Comparison of ENCODE assay signal across 1 cellular context in the genomic region with DNA sequence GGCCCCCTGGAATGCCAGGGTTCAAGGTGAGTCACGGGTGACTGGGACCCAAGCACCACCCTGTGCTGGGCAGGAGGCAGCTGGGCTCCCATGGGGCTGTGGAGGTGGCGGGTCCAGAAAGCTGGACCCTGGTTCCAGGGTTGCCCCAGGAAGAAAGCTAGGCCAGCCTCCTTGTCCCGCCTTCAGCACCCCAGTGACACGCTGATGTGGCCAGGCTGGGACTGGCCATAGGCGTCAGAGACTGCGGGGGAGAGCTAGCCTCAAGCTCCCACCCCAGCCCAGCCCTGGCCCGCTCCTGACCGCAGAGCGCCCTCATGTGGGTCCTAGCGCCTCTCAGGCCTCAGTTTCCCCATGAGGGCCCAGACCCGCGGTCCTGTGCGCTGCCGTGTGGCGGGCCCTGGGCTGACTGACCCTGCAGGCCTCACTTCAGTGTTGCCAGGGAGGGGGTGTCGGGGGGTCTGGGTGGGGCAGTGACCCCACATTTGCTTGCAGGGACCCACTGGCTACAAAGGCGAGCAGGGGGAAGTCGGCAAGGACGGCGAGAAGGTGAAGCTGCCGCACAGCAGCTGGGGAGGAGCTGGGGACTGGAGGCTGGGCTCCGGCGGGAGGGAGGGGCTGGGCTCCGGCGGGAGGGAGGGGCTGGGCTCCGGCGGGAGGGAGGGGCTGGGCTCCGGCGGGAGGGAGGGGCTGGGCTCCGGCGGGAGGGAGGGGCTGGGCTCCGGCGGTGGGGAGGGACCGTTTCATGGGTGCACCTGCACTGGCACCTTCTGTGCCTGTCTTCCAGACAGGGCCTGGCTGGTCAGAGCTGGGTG.
TF ChIP-seq lines count a peak whose summit lies in the region.

No MANE protein-coding gene starts in this region.

TF ChIP-seq in K562, 482 proteins besides CTCF, POLR2A, EP300 and RAD21 (continued from another document):
- TF ChIP-seq, protein P1, sequence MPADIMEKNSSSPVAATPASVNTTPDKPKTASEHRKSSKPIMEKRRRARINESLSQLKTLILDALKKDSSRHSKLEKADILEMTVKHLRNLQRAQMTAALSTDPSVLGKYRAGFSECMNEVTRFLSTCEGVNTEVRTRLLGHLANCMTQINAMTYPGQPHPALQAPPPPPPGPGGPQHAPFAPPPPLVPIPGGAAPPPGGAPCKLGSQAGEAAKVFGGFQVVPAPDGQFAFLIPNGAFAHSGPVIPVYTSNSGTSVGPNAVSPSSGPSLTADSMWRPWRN (IDR thresholded peaks at IDR 0.05; ENCODE audit: low read depth): no peak
- no peak for TF ChIP-seq DACH1 (IDR thresholded peaks at IDR 0.05; ENCODE audit: partially characterized antibody)
